Comparison of ENCODE assay signal across 27 cellular contexts in genomic region chr22:40432167-40432566, GRCh38.
DNase-seq lines count a peak whose midpoint lies in the region; ATAC-seq and TF ChIP-seq lines count a peak whose summit lies in the region.
"Had no signal": no experiment of that assay in that cellular context is flagged by ENCODE, and none has a peak within 500 bp of the region (broad histone marks: within the 10 kb centered on the region; RNA-seq: fewer than 3 reads in every experiment).

No MANE protein-coding gene starts in this region.

- H3K36me3 Mint-ChIP-seq in T-helper 17 cell (ENCODE audit: low read depth) (peaks cover 7% of the 10 kb centered on the region), naive B cell (peaks cover 8 to 22% of the 10 kb centered on the region in 2 donors), Caco-2 (ENCODE audit: insufficient read depth, unreplicated experiment) (peaks cover 32% of the 10 kb centered on the region)

- ATAC-seq in T-helper 17 cell (no peak), naive B cell (ENCODE audit: low read depth in 2 of 2) (no peak), GM18873 (IDR thresholded peaks at IDR 0.05; ENCODE audit: low FRiP score, unreplicated experiment) (no peak)
- ATAC-seq: activated CD4-positive, CD25-positive, alpha-beta regulatory T cell treated with anti-CD3 and anti-CD28 coated beads, Interleukin-2, amount 50 U/mL, for 24 hours; body of pancreas; heart right ventricle; natural killer cell treated with Interleukin-12 subunit alpha and Interleukin-12 subunit beta and Interleukin-15 and Interleukin-18, amount 100 ng/mL, for 72 hours; pancreas; stimulated activated naive CD8-positive, alpha-beta T cell treated with anti-CD3 and anti-CD28 coated beads, Interleukin-15, Interleukin-2, amounts not matched to agents 100 U/mL and 50 U/mL, for 24 hours had no signal

- intact Hi-C loops in Caco-2 (cut with micrococcal nuclease; ENCODE audit: unreplicated experiment), result no loop called here

- peak overlapping the region in 9 of 11 experiments; percentile 89 to 97 (median 93); a peak in 14 of 22 replicates for H3K4me2 ChIP-seq in BLaER1 treated with 17β-estradiol and CSF1 and Interleukin-3, amounts not matched to agents 10 nM and 100 nM

- no peaks in the 10 kb centered on the region for H3K9me3 ChIP-seq in BLaER1 treated with 17β-estradiol and CSF1 and Interleukin-3, amounts not matched to agents 10 nM and 100 nM (replicated peaks in 1 of 11)
- no peaks in the 10 kb centered on the region for H3K9me3 ChIP-seq in T-helper 17 cell (ENCODE audit: control insufficient read depth, low read length, poor library complexity, severe bottlenecking)
- no peaks in the 10 kb centered on the region for H3K9me3 ChIP-seq in Caco-2
- H3K9me3 ChIP-seq: body of pancreas, heart right ventricle, pancreas, testis had no signal

- H3K4me3 Mint-ChIP-seq in T-helper 17 cell (no peak overlapping the region), naive B cell (peak overlapping the region in 3 of 8 donors; percentile 2 to 36 (median 19)), Caco-2 (ENCODE audit: unreplicated experiment) (no peak overlapping the region)
- H3K4me3 Mint-ChIP-seq: activated CD4-positive, alpha-beta memory T cell treated with anti-CD3 and anti-CD28 coated beads for 36 hours; activated naive CD4-positive, alpha-beta T cell treated with anti-CD3 and anti-CD28 coated beads, Interleukin-2, amount 10 ng/mL, durations not matched to agents 7 days and 5 days; HFFc6; natural killer cell treated with Interleukin-12 subunit alpha and Interleukin-12 subunit beta and Interleukin-15 and Interleukin-18, amount 100 ng/mL, for 72 hours; T-helper 1 cell treated with Interleukin-12 subunit alpha and Interleukin-12 subunit beta and Interleukin-4 antibody, amounts not matched to agents 30 μg/mL and 1 μg/mL, for 36 hours had no signal

- no peak overlapping the region for H3K9ac ChIP-seq in BLaER1 treated with 17β-estradiol and CSF1 and Interleukin-3, amounts not matched to agents 10 nM and 100 nM

- H3K9me3 Mint-ChIP-seq in naive B cell (no peaks in the 10 kb centered on the region), Caco-2 (ENCODE audit: unreplicated experiment) (no peaks in the 10 kb centered on the region)
- H3K9me3 Mint-ChIP-seq: activated CD4-positive, alpha-beta memory T cell treated with anti-CD3 and anti-CD28 coated beads for 36 hours; activated naive CD4-positive, alpha-beta T cell treated with anti-CD3 and anti-CD28 coated beads, Interleukin-2, amount 10 ng/mL, durations not matched to agents 7 days and 5 days; HFFc6; natural killer cell treated with Interleukin-12 subunit alpha and Interleukin-12 subunit beta and Interleukin-15 and Interleukin-18, amount 100 ng/mL, for 72 hours; T-helper 1 cell treated with Interleukin-12 subunit alpha and Interleukin-12 subunit beta and Interleukin-4 antibody, amounts not matched to agents 30 μg/mL and 1 μg/mL, for 36 hours had no signal

- H3K36me3 ChIP-seq in BLaER1 treated with 17β-estradiol and CSF1 and Interleukin-3, amounts not matched to agents 10 nM and 100 nM, result peaks cover 59 to 82% (median 77%) of the 10 kb centered on the region in 11 experiments
- H3K36me3 ChIP-seq in Caco-2 (ENCODE audit: control insufficient read depth, insufficient read depth, low read length), result peaks cover 4% of the 10 kb centered on the region

- no peak overlapping the region; a peak in 1 of 22 replicates for H3K27ac ChIP-seq in BLaER1 treated with 17β-estradiol and CSF1 and Interleukin-3, amounts not matched to agents 10 nM and 100 nM
- H3K27ac ChIP-seq in HL-60 (replicated peaks), result peak overlapping the region; percentile 37
- H3K27ac ChIP-seq: body of pancreas, pancreas, testis had no signal

- no peaks in the 10 kb centered on the region for H3K27me3 Mint-ChIP-seq in T-helper 17 cell
- no peaks in the 10 kb centered on the region for H3K27me3 Mint-ChIP-seq in naive B cell
- H3K27me3 Mint-ChIP-seq in Caco-2 (ENCODE audit: insufficient read depth, unreplicated experiment), result no peaks in the 10 kb centered on the region
- H3K27me3 Mint-ChIP-seq: activated CD4-positive, alpha-beta memory T cell treated with anti-CD3 and anti-CD28 coated beads for 36 hours; activated naive CD4-positive, alpha-beta T cell treated with anti-CD3 and anti-CD28 coated beads, Interleukin-2, amount 10 ng/mL, durations not matched to agents 7 days and 5 days; natural killer cell treated with Interleukin-12 subunit alpha and Interleukin-12 subunit beta and Interleukin-15 and Interleukin-18, amount 100 ng/mL, for 72 hours had no signal

- no peak overlapping the region for H3K4me3 ChIP-seq in BLaER1 treated with 17β-estradiol and CSF1 and Interleukin-3, amounts not matched to agents 10 nM and 100 nM
- H3K4me3 ChIP-seq in HL-60 (replicated peaks; ENCODE audit: insufficient read depth, low read length), result no peak overlapping the region
- H3K4me3 ChIP-seq in Caco-2 (ENCODE audit: low read depth, low read length), result no peak overlapping the region
- H3K4me3 ChIP-seq: body of pancreas, heart right ventricle, lung, pancreas, skin epidermis, testis had no signal

- H4K20me1 ChIP-seq in BLaER1 treated with 17β-estradiol and CSF1 and Interleukin-3, amounts not matched to agents 10 nM and 100 nM, result peaks cover 0 to 98% (median 33%) of the 10 kb centered on the region in 11 experiments; a peak in 17 of 22 replicates

- H3K4me1 Mint-ChIP-seq in T-helper 17 cell, result peaks cover 23% of the 10 kb centered on the region
- H3K4me1 Mint-ChIP-seq in naive B cell, result peaks cover 56 to 87% (median 64%) of the 10 kb centered on the region in 3 donors
- H3K4me1 Mint-ChIP-seq in Caco-2 (ENCODE audit: low read depth, unreplicated experiment), result no peaks in the 10 kb centered on the region

- CTCF ChIA-PET in Caco-2 (lab: Charles Lee), result interaction anchor here (0.7 kb wide), 1 partner anchor 9 kb away, joined by 3 read pairs; no protein-coding TSS in a partner anchor

- no peaks in the 10 kb centered on the region for H3K27me3 ChIP-seq in BLaER1 treated with 17β-estradiol and CSF1 and Interleukin-3, amounts not matched to agents 10 nM and 100 nM
- H3K27me3 ChIP-seq in HL-60 (ENCODE audit: insufficient read depth, poor library complexity, severe bottlenecking), result no peaks in the 10 kb centered on the region
- no peaks in the 10 kb centered on the region for H3K27me3 ChIP-seq in Caco-2 (replicated peaks; ENCODE audit: control insufficient read depth, insufficient read depth, low read length)
- H3K27me3 ChIP-seq: body of pancreas, heart right ventricle, pancreas, testis had no signal

- peak in 1 of 2 experiments; percentile 44 for DNase-seq in HL-60 (ENCODE audit: low read depth in 1 of 2, low spot score in 1 of 2)
- DNase-seq in T-helper 17 cell, result no peak
- no peak for DNase-seq in naive B cell
- DNase-seq in 8988T, result no peak
- DNase-seq in Caco-2, result no peak
- DNase-seq: activated CD4-positive, alpha-beta memory T cell treated with anti-CD3 and anti-CD28 coated beads for 36 hours; activated naive CD4-positive, alpha-beta T cell treated with anti-CD3 and anti-CD28 coated beads, Interleukin-2, amount 10 ng/mL, durations not matched to agents 7 days and 5 days; body of pancreas; cerebellar nuclear complex; DMS79; foreskin melanocyte; heart right ventricle; HFFc6; NCI-H1105 treated with DMSO at 0.1 percent for 48 hours; NCI-H1930; NCI-H510A; OCI-M1; pancreas; stimulated activated naive CD8-positive, alpha-beta T cell treated with anti-CD3 and anti-CD28 coated beads, Interleukin-15, Interleukin-2, amounts not matched to agents 100 U/mL and 50 U/mL, for 24 hours; testis had no signal

- peaks cover 61 to 74% (median 68%) of the 10 kb centered on the region in 10 experiments for H3K4me1 ChIP-seq in BLaER1 treated with 17β-estradiol and CSF1 and Interleukin-3, amounts not matched to agents 10 nM and 100 nM
- peaks cover 2% of the 10 kb centered on the region; the same call in 1 of the 2 replicates for H3K4me1 ChIP-seq in Caco-2

- POLR2A ChIA-PET in Caco-2 (lab: Charles Lee), result no interaction called here

- peak overlapping the region; percentile 67 for H3K27ac Mint-ChIP-seq in T-helper 17 cell
- H3K27ac Mint-ChIP-seq in naive B cell, result peak overlapping the region in 4 of 6 donors; percentile 12 to 93 (median 48)
- H3K27ac Mint-ChIP-seq in Caco-2 (ENCODE audit: unreplicated experiment), result no peak overlapping the region
- H3K27ac Mint-ChIP-seq: activated CD4-positive, alpha-beta memory T cell treated with anti-CD3 and anti-CD28 coated beads for 36 hours; activated naive CD4-positive, alpha-beta T cell treated with anti-CD3 and anti-CD28 coated beads, Interleukin-2, amount 10 ng/mL, durations not matched to agents 7 days and 5 days; HFFc6; natural killer cell treated with Interleukin-12 subunit alpha and Interleukin-12 subunit beta and Interleukin-15 and Interleukin-18, amount 100 ng/mL, for 72 hours; T-helper 1 cell treated with Interleukin-12 subunit alpha and Interleukin-12 subunit beta and Interleukin-4 antibody, amounts not matched to agents 30 μg/mL and 1 μg/mL, for 36 hours had no signal

- no TSS peak for BruUV-seq in Caco-2 (replicated peaks; lab: Mats Ljungman, UMichigan)

- TF ChIP-seq CTCF in HL-60 (IDR thresholded peaks at IDR 0.05; ENCODE audit: insufficient read depth, low read length), result no peak
- TF ChIP-seq CTCF in Caco-2 (IDR thresholded peaks at IDR 0.05; ENCODE audit: insufficient read depth in 1 of 2, low read depth in 1 of 2, low read length in 1 of 2, severe bottlenecking in 1 of 2, unreplicated experiment in 1 of 2), result no peak
